Comparison of ENCODE assay signal across 8 cellular contexts in genomic region chr11:133600876-133601275, GRCh38.
"Had no signal": no experiment of that assay in that cellular context is flagged by ENCODE, and none has a peak within 500 bp of the region (broad histone marks: within the 10 kb centered on the region; RNA-seq: fewer than 3 reads in every experiment).

No MANE protein-coding gene starts in this region.

- FAIRE-seq: HTR-8/SVneo had no signal

- ATAC-seq: HCT116 had no signal

- H3K9ac ChIP-seq: GM23248 had no signal

- H3K27ac ChIP-seq: GM23248 had no signal

- H3K4me1 ChIP-seq: HAP-1 had no signal

- H3K9me3 ChIP-seq: HAP-1 had no signal

- H3K27ac Mint-ChIP-seq: HFFc6 had no signal

- H3K4me3 Mint-ChIP-seq: HFFc6 had no signal

- H3K36me3 ChIP-seq: HAP-1 had no signal

- H3K4me3 ChIP-seq: GM23248, HAP-1 had no signal

- DNase-seq: GM23248, GOT3, H7, HFFc6, IMR-90 had no signal
